ENCODE assay signal across 20 cellular contexts in the genomic region with DNA sequence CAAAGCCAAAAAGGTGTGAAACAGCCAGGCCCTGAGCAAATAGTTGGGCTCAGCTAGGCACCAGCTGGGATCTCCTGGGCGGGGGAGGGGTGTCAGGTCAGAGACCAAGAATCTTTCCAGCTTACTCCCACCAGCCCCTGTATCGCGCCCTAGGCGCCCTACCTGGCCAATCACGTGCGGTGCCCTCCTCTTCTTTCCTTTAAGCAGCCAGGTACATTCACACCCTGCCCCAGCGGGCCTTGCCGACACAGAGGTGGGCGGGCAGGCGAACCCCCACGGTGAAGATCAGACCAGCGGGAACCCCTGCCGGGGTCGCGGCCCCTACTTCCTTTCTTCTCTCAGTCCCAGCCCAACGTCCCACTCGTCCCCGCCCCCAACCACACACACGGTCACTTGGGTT. TPM values are rescaled to one million over a fixed set of nuclear protein-coding genes. Genes with fewer than 3 reads are reported as not detected.
DNase-seq lines count a peak whose midpoint lies in the region; TF ChIP-seq lines count a peak whose summit lies in the region.
"Had no signal": no experiment of that assay in that cellular context is flagged by ENCODE, and none has a peak within 500 bp of the region (broad histone marks: within the 10 kb centered on the region; RNA-seq: fewer than 3 reads in every experiment).

No MANE protein-coding gene starts in this region.

- DNase-seq in ELF-1 (ENCODE audit: low read depth, low spot score) (peak; percentile 85), H9 (peak; percentile 66), endodermal cell (peak; percentile 89), iPS-NIHi7 (ENCODE audit: extremely low spot score) (peak; percentile 73), NCI-H128 (lab: John Stamatoyannopoulos, UW; ENCODE audit: unreplicated experiment) (no peak), suprapubic skin (ENCODE audit: low spot score in 2 of 2) (no peak), AG20443 (ENCODE audit: low spot score) (no peak), GM20000 (ENCODE audit: low spot score) (no peak)
- DNase-seq: C1 segment of cervical spinal cord; CD8-positive, alpha-beta memory T cell; DMS79 treated with DMSO at 0.1 percent for 48 hours; GM23248; MV-4-11; NCI-H187; NCI-H526 treated with DMSO at 0.1 percent for 48 hours; SHP77 had no signal

- H3K4me3 Mint-ChIP-seq in H9 (peak overlapping the region in 1 of 2 experiments; percentile 24; a peak in 3 of 5 replicates), endodermal cell (no peak overlapping the region)
- H3K4me3 Mint-ChIP-seq: CD8-positive, alpha-beta memory T cell had no signal

- no peak overlapping the region for H3K4ac ChIP-seq in H9 (ENCODE audit: low read depth, low read length)

- TF ChIP-seq CTCF in H9 (conservative IDR thresholded peaks at IDR 0.05) (no peak), endodermal cell (conservative IDR thresholded peaks at IDR 0.05) (no peak), suprapubic skin (IDR thresholded peaks at IDR 0.05) (no peak), GM20000 (IDR thresholded peaks at IDR 0.05; ENCODE audit: extremely low read depth, missing control alignments) (no peak)

- WGBS in H9 (ENCODE audit: extremely low coverage, insufficient read length, low lambda C conversion rate): no CpG with 5 or more reads among the region's 19 CpGs
- WGBS in endodermal cell (ENCODE audit: insufficient coverage in 1 of 2, insufficient read length in 1 of 2), 2 experiments: 0 to 1% methylated on average over 4 to 19 of the region's 19 CpGs
- WGBS in suprapubic skin: 28% methylated on average over 19 of the region's 19 CpGs

- H3K23me2 ChIP-seq in H9 (ENCODE audit: insufficient read length, low read depth, low read length, poor library complexity, severe bottlenecking): peaks cover 11% of the 10 kb centered on the region

- peaks cover 30% of the 10 kb centered on the region; the same call in 1 of the 2 replicates for H3K27me3 ChIP-seq in H9 (ENCODE audit: insufficient read depth, low read length)
- H3K27me3 ChIP-seq in endodermal cell (ENCODE audit: control insufficient read depth, insufficient read depth, low read length, poor library complexity, severe bottlenecking): peaks cover 43% of the 10 kb centered on the region
- H3K27me3 ChIP-seq in suprapubic skin: peaks cover 47% of the 10 kb centered on the region

- H3K23ac ChIP-seq in H9 (ENCODE audit: insufficient read length, low read depth, low read length): no peak overlapping the region

- no peaks in the 10 kb centered on the region for H3K9me3 Mint-ChIP-seq in H9
- no peaks in the 10 kb centered on the region for H3K9me3 Mint-ChIP-seq in endodermal cell

- H4K20me1 ChIP-seq in H9 (ENCODE audit: control insufficient read depth, insufficient read depth, insufficient read length): no peaks in the 10 kb centered on the region

- no peak overlapping the region for H2BK20ac ChIP-seq in H9 (ENCODE audit: low read depth, low read length, poor library complexity, severe bottlenecking)

- no peak overlapping the region for H3K14ac ChIP-seq in H9 (ENCODE audit: insufficient read depth, low read length)

- no peak overlapping the region for H2AFZ ChIP-seq in H9 (ENCODE audit: low read length)
- H2AFZ ChIP-seq: GM23248 had no signal

- peak overlapping the region; percentile 78 for H3K4me3 ChIP-seq in endodermal cell (ENCODE audit: low read length)
- H3K4me3 ChIP-seq in suprapubic skin: no peak overlapping the region
- H3K4me3 ChIP-seq: GM23248, SK-N-MC had no signal

- no peak for TF ChIP-seq POLR2A in suprapubic skin (IDR thresholded peaks at IDR 0.05)

- no peak for TF ChIP-seq EP300 in suprapubic skin (IDR thresholded peaks at IDR 0.05)

- H3K79me2 ChIP-seq in H9 (ENCODE audit: insufficient read depth, low read length): no peaks in the 10 kb centered on the region

- H4K8ac ChIP-seq in H9 (replicated peaks; ENCODE audit: insufficient read length, low read depth, low read length): no peak overlapping the region

- H3K4me2 ChIP-seq in H9 (ENCODE audit: insufficient read depth, insufficient read length, low read length): peak overlapping the region; percentile 98
- H3K4me2 ChIP-seq: KMS-11 had no signal

- no peaks in the 10 kb centered on the region for H3K36me3 ChIP-seq in endodermal cell (ENCODE audit: control insufficient read depth, insufficient read depth, low read length)
- no peaks in the 10 kb centered on the region for H3K36me3 ChIP-seq in suprapubic skin

- no peak overlapping the region for H3K56ac ChIP-seq in H9 (ENCODE audit: insufficient read length, low read depth, low read length)

- H3K36me3 Mint-ChIP-seq in H9 (ENCODE audit: insufficient read depth in 1 of 3, low read depth in 3 of 3) (no peaks in the 10 kb centered on the region), endodermal cell (ENCODE audit: low read depth) (no peaks in the 10 kb centered on the region)
- H3K36me3 Mint-ChIP-seq: CD8-positive, alpha-beta memory T cell had no signal

- no peaks in the 10 kb centered on the region for H3K79me1 ChIP-seq in H9 (ENCODE audit: insufficient read depth, low read depth, low read length, poor library complexity, severe bottlenecking)

- no peak overlapping the region for H2BK15ac ChIP-seq in H9 (ENCODE audit: low read depth, low read length)

- peaks cover 21 to 32% of the 10 kb centered on the region in 2 experiments for H3K4me1 Mint-ChIP-seq in H9
- peaks cover 9% of the 10 kb centered on the region for H3K4me1 Mint-ChIP-seq in endodermal cell
- H3K4me1 Mint-ChIP-seq: CD8-positive, alpha-beta memory T cell had no signal

- H2BK120ac ChIP-seq in H9 (ENCODE audit: low read depth, low read length, poor library complexity, severe bottlenecking): no peak overlapping the region

- H3K9ac ChIP-seq in H9 (ENCODE audit: extremely low read depth, insufficient read length, low read length) (no peak overlapping the region), endodermal cell (ENCODE audit: extremely low read depth, low read length, poor library complexity, severe bottlenecking) (no peak overlapping the region)
- H3K9ac ChIP-seq: GM23248, KMS-11 had no signal

- H3K27ac Mint-ChIP-seq in H9 (no peak overlapping the region), endodermal cell (no peak overlapping the region)

- H3K4me1 ChIP-seq in H9 (ENCODE audit: insufficient read depth, low read length) (peaks cover 4% of the 10 kb centered on the region; the same call in 1 of the 2 replicates), endodermal cell (ENCODE audit: control insufficient read depth, insufficient read depth, low read length) (no peaks in the 10 kb centered on the region), suprapubic skin (no peaks in the 10 kb centered on the region)

- no peak overlapping the region for H3T11ph ChIP-seq in H9 (ENCODE audit: low read length)

- H3K9me3 ChIP-seq in H9 (ENCODE audit: control insufficient read depth, low read depth, low read length): no peaks in the 10 kb centered on the region
- H3K9me3 ChIP-seq in endodermal cell (ENCODE audit: control insufficient read depth, low read length): no peaks in the 10 kb centered on the region
- H3K9me3 ChIP-seq in suprapubic skin: no peaks in the 10 kb centered on the region

- H2AK5ac ChIP-seq in H9 (ENCODE audit: insufficient read length, low read length): no peak overlapping the region

- no peak overlapping the region for H2BK5ac ChIP-seq in H9 (ENCODE audit: insufficient read length, low read length)

- H3K27me3 Mint-ChIP-seq in H9 (ENCODE audit: low read depth) (peaks cover 33% of the 10 kb centered on the region), endodermal cell (ENCODE audit: insufficient read depth) (peaks cover 4% of the 10 kb centered on the region)

- no peak overlapping the region for H3K27ac ChIP-seq in H9 (ENCODE audit: insufficient read length, low read depth, low read length)
- H3K27ac ChIP-seq in endodermal cell (ENCODE audit: low read depth, low read length): no peak overlapping the region
- H3K27ac ChIP-seq in suprapubic skin: no peak overlapping the region
- H3K27ac ChIP-seq: GM23248, KMS-11, SK-N-MC had no signal

- no peak overlapping the region for H4K5ac ChIP-seq in H9 (ENCODE audit: insufficient read length, low read depth, low read length)

- H2BK12ac ChIP-seq in H9 (ENCODE audit: insufficient read length, low read depth, low read length): no peak overlapping the region

- no peak overlapping the region for H4K91ac ChIP-seq in H9 (ENCODE audit: insufficient read length, low read depth, low read length)

- H3K18ac ChIP-seq in H9 (ENCODE audit: insufficient read length, low read depth, low read length): no peak overlapping the region

RNA-seq across cellular contexts. Expression of gene ARHGAP36, which starts 9.1 kb away (rescaled TPM):
- total RNA-seq in H9 (2021) (0.13 and 0.37 TPM in 2 replicates), endodermal cell (under 1 TPM in 1 of 2 donors, not detected in 1; 0.24 TPM), suprapubic skin (not detected)
- polyA plus RNA-seq in endodermal cell (2013, experiment 1 of 2): not detected
- polyA plus RNA-seq in endodermal cell (2013, experiment 2 of 2): 0.25 TPM
- total RNA-seq: A673; CD8-positive, alpha-beta memory T cell; GM23248; RPMI7951 had no signal
- polyA plus RNA-seq: CD8-positive, alpha-beta memory T cell; GM23248 had no signal

Comparison
In these comparisons a context has a peak if more than half of its experiments do, and no peak if none do; other contexts are left out.
1. DNase-seq: peak in ELF-1 (single experiment), H9 (single experiment), endodermal cell (single experiment) and iPS-NIHi7 (single experiment); none in NCI-H128 (single experiment), suprapubic skin (0 of 2), AG20443 (single experiment) and GM20000 (single experiment).